Comparison of ENCODE assay signal across 33 cellular contexts in the genomic region with DNA sequence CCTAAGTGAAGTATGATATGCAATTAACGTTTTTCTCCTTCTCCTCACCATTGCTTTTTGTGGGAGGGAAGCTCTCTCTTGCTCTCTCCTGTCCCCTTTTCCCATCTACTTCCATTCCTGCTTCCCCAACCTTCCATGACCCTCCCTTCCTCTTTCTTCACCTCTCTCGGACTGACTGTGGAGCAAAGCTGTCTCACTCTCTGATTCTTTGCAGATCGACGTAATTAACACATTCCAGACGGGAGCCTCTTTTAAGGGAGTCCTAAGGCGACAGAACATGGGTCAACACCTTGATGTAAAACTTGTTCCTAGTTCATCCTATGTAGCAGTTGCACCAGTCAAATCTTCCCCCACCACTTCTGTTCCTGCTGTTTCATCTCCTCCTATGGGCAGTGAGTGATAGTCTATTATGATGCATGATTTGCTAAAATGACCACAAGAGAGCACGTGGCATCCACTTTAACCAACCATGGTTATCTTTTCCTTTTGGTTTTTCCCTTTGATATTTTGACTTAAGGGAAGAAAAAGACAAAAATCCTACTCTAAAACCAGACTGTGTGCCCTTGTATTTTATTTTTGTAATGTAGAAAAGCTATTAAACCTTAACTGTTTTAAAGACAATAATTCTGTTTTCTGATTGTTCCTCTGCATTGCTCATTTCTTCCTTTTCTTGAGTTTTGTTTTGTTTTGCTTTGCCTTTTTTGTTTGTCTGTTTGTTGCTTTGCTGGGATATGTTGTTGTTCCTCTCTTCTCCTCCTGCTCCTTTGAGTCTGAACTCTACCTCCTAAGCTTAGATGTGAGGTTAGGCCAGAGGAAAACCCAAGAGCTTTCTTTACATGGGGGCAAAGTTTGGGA. TPM values are rescaled to one million over a fixed set of nuclear protein-coding genes. Genes with fewer than 3 reads are reported as not detected.
DNase-seq lines count a peak whose midpoint lies in the region; ATAC-seq and TF ChIP-seq lines count a peak whose summit lies in the region.
"Had no signal": no experiment of that assay in that cellular context is flagged by ENCODE, and none has a peak within 500 bp of the region (broad histone marks: within the 10 kb centered on the region; RNA-seq: fewer than 3 reads in every experiment).

No MANE protein-coding gene starts in this region.

- no peak for DNase-seq in T-helper 2 cell treated with Interferon-gamma antibody and Interleukin-4, amounts not matched to agents 5 μg/mL and 100 μg/mL, for 36 hours (ENCODE audit: low spot score)
- DNase-seq in T-helper 2 cell (no peak), WTC11 (ENCODE audit: low spot score) (no peak), iPS-NIHi7 (ENCODE audit: extremely low spot score) (peak; percentile 26), medulla oblongata (ENCODE audit: extremely low spot score) (no peak), cerebellar nuclear complex (lab: John Stamatoyannopoulos, UW) (no peak), tibial nerve (ENCODE audit: low spot score in 2 of 2) (no peak)
- no peak for DNase-seq in CD8-positive, alpha-beta memory T cell
- DNase-seq: 8988T; activated CD4-positive, alpha-beta T cell treated with anti-CD3 and anti-CD28 coated beads, Interleukin-2, amount 50 U/mL, for 1 hour; activated CD8-positive, alpha-beta memory T cell treated with anti-CD3 and anti-CD28 coated beads, Interleukin-2, amount 50 U/mL, for 48 hours; C1 segment of cervical spinal cord; DND-41; KBM-7; left colon; NCI-H1105 treated with DMSO at 0.1 percent for 48 hours; NCI-H1930; NCI-H524; SK-N-SH; small intestine; stimulated activated naive CD8-positive, alpha-beta T cell treated with anti-CD3 and anti-CD28 coated beads, Interleukin-15, Interleukin-2, amounts not matched to agents 100 U/mL and 50 U/mL, for 24 hours; uterus had no signal

- no peaks in the 10 kb centered on the region for H3K4me1 ChIP-seq in CD8-positive, alpha-beta memory T cell (ENCODE audit: insufficient read depth, low read length)
- H3K4me1 ChIP-seq in tibial nerve, result no peaks in the 10 kb centered on the region
- H3K4me1 ChIP-seq: gastroesophageal sphincter, parathyroid adenoma, uterus had no signal

- TF ChIP-seq POLR2A in tibial nerve (IDR thresholded peaks at IDR 0.05), result no peak

- H3K4me3 Mint-ChIP-seq in T-helper 2 cell treated with Interferon-gamma antibody and Interleukin-4, amounts not matched to agents 5 μg/mL and 100 μg/mL, for 36 hours, result no peak overlapping the region
- H3K4me3 Mint-ChIP-seq in CD8-positive, alpha-beta memory T cell, result no peak overlapping the region
- no peak overlapping the region for H3K4me3 Mint-ChIP-seq in WTC11
- H3K4me3 Mint-ChIP-seq: activated naive CD4-positive, alpha-beta T cell treated with anti-CD3 and anti-CD28 coated beads, Interleukin-2, amount 50 U/mL, for 24 hours had no signal

- TF ChIP-seq CTCF in WTC11 (IDR thresholded peaks at IDR 0.05) (no peak), tibial nerve (IDR thresholded peaks at IDR 0.05) (no peak)

- no peak overlapping the region for H3K4me3 ChIP-seq in CD8-positive, alpha-beta memory T cell (ENCODE audit: low read length)
- no peak overlapping the region for H3K4me3 ChIP-seq in tibial nerve
- H3K4me3 ChIP-seq: gastroesophageal sphincter, hepatocyte, thoracic aorta, uterus had no signal

- 69% methylated on average over 7 of the region's 7 CpGs for WGBS in tibial nerve, 2 donors

- no peak overlapping the region for H3K27ac ChIP-seq in CD8-positive, alpha-beta memory T cell (ENCODE audit: low read depth, low read length)
- H3K27ac ChIP-seq in tibial nerve, result no peak overlapping the region
- H3K27ac ChIP-seq: hepatocyte, parathyroid adenoma, thoracic aorta, uterus, VCaP had no signal

- peaks cover 16% of the 10 kb centered on the region for H3K36me3 ChIP-seq in CD8-positive, alpha-beta memory T cell (ENCODE audit: insufficient read depth, low read length)
- H3K36me3 ChIP-seq in tibial nerve, result peaks cover 0 to 81% (median 0%) of the 10 kb centered on the region in 3 donors
- H3K36me3 ChIP-seq: uterus had no signal

- POLR2A ChIA-PET in CD8-positive, alpha-beta memory T cell (lab: Charles Lee), result no interaction called here
- POLR2A ChIA-PET in WTC11 (lab: Charles Lee), result interaction anchor here (1.1 kb wide), 1 partner anchor 12 kb away, joined by 3 read pairs; no protein-coding TSS in a partner anchor

- TF ChIP-seq EP300 in tibial nerve (IDR thresholded peaks at IDR 0.05), result no peak

- H3K27ac Mint-ChIP-seq in T-helper 2 cell treated with Interferon-gamma antibody and Interleukin-4, amounts not matched to agents 5 μg/mL and 100 μg/mL, for 36 hours, result peak overlapping the region; percentile 2
- peak overlapping the region in 5 of 8 donors; percentile 5 to 74 (median 38) for H3K27ac Mint-ChIP-seq in CD8-positive, alpha-beta memory T cell
- H3K27ac Mint-ChIP-seq in WTC11, result peak overlapping the region; percentile 27; the same call in 1 of the 2 replicates

- ATAC-seq in WTC11, result peak; percentile 32; the same call in 1 of the 2 replicates
- ATAC-seq: gastroesophageal sphincter; left colon; stimulated activated naive CD8-positive, alpha-beta T cell treated with anti-CD3 and anti-CD28 coated beads, Interleukin-15, Interleukin-2, amounts not matched to agents 100 U/mL and 50 U/mL, for 24 hours had no signal

- H3K9me3 Mint-ChIP-seq in T-helper 2 cell treated with Interferon-gamma antibody and Interleukin-4, amounts not matched to agents 5 μg/mL and 100 μg/mL, for 36 hours, result no peaks in the 10 kb centered on the region
- H3K9me3 Mint-ChIP-seq in CD8-positive, alpha-beta memory T cell, result no peaks in the 10 kb centered on the region
- H3K9me3 Mint-ChIP-seq in WTC11, result no peaks in the 10 kb centered on the region
- H3K9me3 Mint-ChIP-seq: activated naive CD4-positive, alpha-beta T cell treated with anti-CD3 and anti-CD28 coated beads, Interleukin-2, amount 50 U/mL, for 24 hours had no signal

- H3K4me1 Mint-ChIP-seq in T-helper 2 cell treated with Interferon-gamma antibody and Interleukin-4, amounts not matched to agents 5 μg/mL and 100 μg/mL, for 36 hours (ENCODE audit: low read depth), result no peaks in the 10 kb centered on the region
- H3K4me1 Mint-ChIP-seq in CD8-positive, alpha-beta memory T cell, result peaks cover 0 to 13% (median 0%) of the 10 kb centered on the region in 3 donors
- peaks cover 13% of the 10 kb centered on the region for H3K4me1 Mint-ChIP-seq in WTC11
- H3K4me1 Mint-ChIP-seq: activated naive CD4-positive, alpha-beta T cell treated with anti-CD3 and anti-CD28 coated beads, Interleukin-2, amount 50 U/mL, for 24 hours had no signal

- peaks cover 55% of the 10 kb centered on the region for H3K36me3 Mint-ChIP-seq in T-helper 2 cell treated with Interferon-gamma antibody and Interleukin-4, amounts not matched to agents 5 μg/mL and 100 μg/mL, for 36 hours (ENCODE audit: low read depth)
- H3K36me3 Mint-ChIP-seq in CD8-positive, alpha-beta memory T cell, result peaks cover 5 to 79% (median 16%) of the 10 kb centered on the region in 3 donors
- H3K36me3 Mint-ChIP-seq in WTC11, result no peaks in the 10 kb centered on the region

- H3K9me3 ChIP-seq in CD8-positive, alpha-beta memory T cell (ENCODE audit: low read length), result no peaks in the 10 kb centered on the region
- no peaks in the 10 kb centered on the region for H3K9me3 ChIP-seq in tibial nerve
- H3K9me3 ChIP-seq: gastroesophageal sphincter, SK-N-SH, thoracic aorta, uterus had no signal

- CTCF ChIA-PET in CD8-positive, alpha-beta memory T cell (lab: Charles Lee), result no interaction called here
- CTCF ChIA-PET in WTC11 (lab: Charles Lee), result interaction anchor here (0.6 kb wide), 1 partner anchor 31 kb away, joined by 3 read pairs; no protein-coding TSS in a partner anchor

- H3K27me3 Mint-ChIP-seq in T-helper 2 cell treated with Interferon-gamma antibody and Interleukin-4, amounts not matched to agents 5 μg/mL and 100 μg/mL, for 36 hours (ENCODE audit: low read depth), result no peaks in the 10 kb centered on the region
- peaks cover 0 to 2% of the 10 kb centered on the region in 2 donors for H3K27me3 Mint-ChIP-seq in CD8-positive, alpha-beta memory T cell
- no peaks in the 10 kb centered on the region for H3K27me3 Mint-ChIP-seq in WTC11 (ENCODE audit: low read depth)
- H3K27me3 Mint-ChIP-seq: activated naive CD4-positive, alpha-beta T cell treated with anti-CD3 and anti-CD28 coated beads, Interleukin-2, amount 50 U/mL, for 24 hours had no signal

- no peaks in the 10 kb centered on the region for H3K27me3 ChIP-seq in CD8-positive, alpha-beta memory T cell (ENCODE audit: insufficient read depth, low read length, poor library complexity, severe bottlenecking)
- H3K27me3 ChIP-seq in tibial nerve, result no peaks in the 10 kb centered on the region
- H3K27me3 ChIP-seq: gastroesophageal sphincter, hepatocyte, uterus had no signal

TF ChIP-seq in WTC11, 78 proteins besides CTCF, POLR2A, EP300 and RAD21:
- TF ChIP-seq FOXK1 (CRISPR knock-in tag; IDR thresholded peaks at IDR 0.05) (no peak), KAT7 (CRISPR knock-in tag; IDR thresholded peaks at IDR 0.05; ENCODE audit: borderline replicate concordance) (no peak), ZNF263 (CRISPR knock-in tag; IDR thresholded peaks at IDR 0.05; ENCODE audit: low read depth) (no peak), NR3C1 (CRISPR knock-in tag; conservative IDR thresholded peaks at IDR 0.05; ENCODE audit: low read depth) (no peak), ZNF423 (CRISPR knock-in tag; IDR thresholded peaks at IDR 0.05) (no peak), ZNF416 (CRISPR knock-in tag; IDR thresholded peaks at IDR 0.05) (no peak), GRHL2 (CRISPR knock-in tag; IDR thresholded peaks at IDR 0.05; ENCODE audit: insufficient replicate concordance, severe bottlenecking) (no peak), SOX15 (CRISPR knock-in tag; IDR thresholded peaks at IDR 0.05) (no peak), ZNF121 (CRISPR knock-in tag; IDR thresholded peaks at IDR 0.05) (no peak), FOXJ3 (CRISPR knock-in tag; IDR thresholded peaks at IDR 0.05; ENCODE audit: borderline replicate concordance) (no peak), ATF2 (CRISPR knock-in tag; IDR thresholded peaks at IDR 0.05; ENCODE audit: borderline replicate concordance, low read depth) (no peak), ELF4 (CRISPR knock-in tag; IDR thresholded peaks at IDR 0.05; ENCODE audit: low read depth) (no peak)

RNA-seq across cellular contexts. Expression of gene LAX1, which starts 31.7 kb away (rescaled TPM):
- 10 to 100 TPM; 32.2 to 32.4 TPM for total RNA-seq in CD8-positive, alpha-beta memory T cell
- 47.1 TPM for polyA plus RNA-seq in CD8-positive, alpha-beta memory T cell
- total RNA-seq in WTC11 (2021) (not detected in 3 replicates), tibial nerve (1 to 10 TPM in 2 of 4 donors, under 1 TPM in 2; 0.39 to 1.5 (median 1.00) TPM)
- total RNA-seq: fibroblast of lung, H4, hepatocyte, lung microvascular endothelial cell, M059J had no signal
- polyA plus RNA-seq: hepatocyte, neural cell had no signal

Comparison
In these comparisons a context has a peak if more than half of its experiments do, and no peak if none do; other contexts are left out.
1. RNA of gene LAX1, which starts 31.7 kb away (total RNA-seq): 32.2 to 32.4 TPM in CD8-positive, alpha-beta memory T cell; 0.39 to 1.5 TPM in tibial nerve and not detected in WTC11; every median in the first group is over 10 times any median in the second.
2. Peak in every context shown above with its lines, with median percentiles within 50 percentile points of each other: H3K27ac Mint-ChIP-seq.